1 cellular context compared by ENCODE assay signal in the genomic region with DNA sequence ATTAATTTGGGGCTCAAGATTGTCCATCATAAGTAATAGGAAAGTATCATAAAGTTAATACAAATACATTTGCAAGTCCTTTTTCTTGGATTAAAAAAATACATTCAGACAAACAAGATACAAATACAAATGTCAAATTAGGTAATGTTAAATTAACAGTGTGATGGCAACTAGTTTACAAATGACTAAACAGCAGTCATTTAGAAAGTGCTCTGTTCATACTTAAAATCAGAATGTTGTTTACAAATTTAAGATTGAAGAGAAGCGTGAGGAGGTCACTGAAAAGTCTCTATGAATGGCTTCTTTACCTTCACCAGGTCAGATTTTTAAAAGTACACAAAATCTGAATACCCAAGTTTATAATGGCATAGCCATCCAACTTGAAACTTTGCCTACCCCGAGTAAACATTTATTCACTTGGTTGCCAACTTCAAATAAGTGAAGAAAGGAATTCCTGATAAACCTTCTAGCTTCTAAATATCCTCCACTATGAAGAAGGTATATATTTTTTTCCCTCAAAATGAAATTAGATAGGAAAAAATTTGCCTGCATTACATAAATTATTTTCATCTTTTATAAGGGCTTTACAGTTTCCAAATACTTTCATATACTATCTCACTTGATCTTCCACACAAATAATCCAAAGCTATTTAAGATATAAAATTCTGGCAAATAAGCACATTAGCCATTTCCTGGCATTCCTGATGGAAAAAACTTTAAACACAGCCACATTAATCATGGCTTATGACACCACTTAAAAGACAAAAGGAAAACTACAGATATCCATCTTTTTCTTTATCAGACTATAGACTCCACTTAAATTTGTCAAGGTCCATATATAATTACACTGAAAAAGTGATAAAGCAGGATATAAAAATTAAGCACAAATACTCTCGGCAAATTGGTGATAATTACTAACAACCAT.
TF ChIP-seq lines count a peak whose summit lies in the region.

No MANE protein-coding gene starts in this region.

TF ChIP-seq in HepG2, 621 proteins besides CTCF, POLR2A, EP300 and RAD21:
- TF ChIP-seq NFKBIZ (CRISPR knock-in tag; IDR thresholded peaks at IDR 0.05) (no peak), MXI1 (IDR thresholded peaks at IDR 0.05; ENCODE audit: borderline replicate concordance, low read depth, low read length) (no peak), ZNF546 (CRISPR knock-in tag; conservative IDR thresholded peaks at IDR 0.05) (no peak), MLX (CRISPR knock-in tag; IDR thresholded peaks at IDR 0.05) (no peak), ZBTB37 (CRISPR knock-in tag; IDR thresholded peaks at IDR 0.05) (no peak), KDM5A (IDR thresholded peaks at IDR 0.05; ENCODE audit: borderline replicate concordance, low read length) (no peak), MAZ (IDR thresholded peaks at IDR 0.05; ENCODE audit: borderline replicate concordance, low read depth, low read length) (no peak), MAZ (CRISPR knock-in tag; IDR thresholded peaks at IDR 0.05; ENCODE audit: low read depth) (no peak), KLF16 (CRISPR knock-in tag; IDR thresholded peaks at IDR 0.05) (no peak), PRDM10 (CRISPR knock-in tag; IDR thresholded peaks at IDR 0.05; ENCODE audit: low read depth) (no peak), ZNF782 (CRISPR knock-in tag; IDR thresholded peaks at IDR 0.05; ENCODE audit: borderline replicate concordance) (no peak), AKNA (CRISPR knock-in tag; IDR thresholded peaks at IDR 0.05; ENCODE audit: borderline replicate concordance) (no peak), NFATC3 (CRISPR knock-in tag; IDR thresholded peaks at IDR 0.05) (no peak), FOXC1 (CRISPR knock-in tag; IDR thresholded peaks at IDR 0.05; ENCODE audit: borderline replicate concordance) (no peak), ZNF710 (CRISPR knock-in tag; IDR thresholded peaks at IDR 0.05; ENCODE audit: borderline replicate concordance) (no peak)
